ENCODE assay signal across 15 cellular contexts in genomic region chr22:35777335-35777975, GRCh38. TPM values are rescaled to one million over a fixed set of nuclear protein-coding genes. Genes with fewer than 3 reads are reported as not detected.
DNase-seq lines count a peak whose midpoint lies in the region; ATAC-seq, FAIRE-seq and TF ChIP-seq lines count a peak whose summit lies in the region.
"Had no signal": no experiment of that assay in that cellular context is flagged by ENCODE, and none has a peak within 500 bp of the region (broad histone marks: within the 10 kb centered on the region; RNA-seq: fewer than 3 reads in every experiment).

No MANE protein-coding gene starts in this region.

- CTCF ChIA-PET in A549 (lab: Yijun Ruan, JAX) = no interaction called here

- no peaks in the 10 kb centered on the region for H3K9me3 Mint-ChIP-seq in HFFc6
- no peaks in the 10 kb centered on the region for H3K9me3 Mint-ChIP-seq in astrocyte (ENCODE audit: unreplicated experiment)
- H3K9me3 Mint-ChIP-seq: dendritic cell treated with granulocyte-macrophage colony-stimulating factor and Interleukin-4, amounts not matched to agents 40 ng/mL and 50 ng/mL, for 4 days had no signal

- POLR2A ChIA-PET in A549 (lab: Yijun Ruan, JAX) = no interaction called here

- peaks cover 33% of the 10 kb centered on the region; the same call in 2 of the 3 replicates for H3K4me1 ChIP-seq in A549
- H3K4me1 ChIP-seq in astrocyte (ENCODE audit: insufficient read depth, low read length) = peaks cover 22% of the 10 kb centered on the region

- H3K4me3 Mint-ChIP-seq in HFFc6 (peak overlapping the region; percentile 70), astrocyte (ENCODE audit: unreplicated experiment) (no peak overlapping the region)
- H3K4me3 Mint-ChIP-seq: activated CD4-positive, alpha-beta T cell treated with anti-CD3 and anti-CD28 coated beads for 36 hours; dendritic cell treated with granulocyte-macrophage colony-stimulating factor and Interleukin-4, amounts not matched to agents 40 ng/mL and 50 ng/mL, for 4 days had no signal

- H3K9me3 ChIP-seq in A549 (no peaks in the 10 kb centered on the region), astrocyte (ENCODE audit: insufficient read depth, low read depth, low read length) (no peaks in the 10 kb centered on the region)
- H3K9me3 ChIP-seq: transverse colon had no signal

- H3K9ac ChIP-seq in astrocyte (ENCODE audit: low read length) = peak overlapping the region; percentile 46

- WGBS in A549 (ENCODE audit: missing lambda C conversion rate) = 35% methylated on average over 4 of the region's 4 CpGs

- ATAC-seq in A549 (0 out of 6 replicates have a peak, but pooled peaks of 1 of the 2 experiments have one; percentile 31), esophagus mucosa (no peak), GM19463 (IDR thresholded peaks at IDR 0.05; ENCODE audit: unreplicated experiment) (no peak)
- ATAC-seq: activated CD4-positive, alpha-beta T cell treated with anti-CD3 and anti-CD28 coated beads for 36 hours; right cardiac atrium had no signal

- no peak for TF ChIP-seq POLR2A in A549 (IDR thresholded peaks at IDR 0.05; ENCODE audit: low read length)

- peak overlapping the region; percentile 7 to 69; a peak in 3 of 6 replicates for H3K27ac ChIP-seq in A549
- peak overlapping the region; percentile 60 for H3K27ac ChIP-seq in astrocyte (ENCODE audit: low read depth, low read length)
- H3K27ac ChIP-seq: transverse colon had no signal

- no peak for DNase-seq in A549 (ENCODE audit: low read depth in 1 of 2, low spot score in 1 of 2)
- peak; percentile 61 for DNase-seq in HFFc6
- DNase-seq in astrocyte (ENCODE audit: low read depth) = peak; percentile 89
- DNase-seq in hepatic stellate cell (ENCODE audit: low spot score) = peak; percentile 41
- no peak for DNase-seq in activated T-cell treated with anti-CD3 and anti-CD28 coated beads, Interleukin-2, amount 50 U/mL, for 48 hours
- DNase-seq in HT-29 (ENCODE audit: low spot score) = no peak
- DNase-seq: activated CD4-positive, alpha-beta T cell treated with anti-CD3 and anti-CD28 coated beads for 36 hours; NCI-H1092 treated with DMSO at 0.1 percent for 48 hours; NCI-H774; right cardiac atrium; transverse colon had no signal

- peaks cover 18% of the 10 kb centered on the region for H3K36me3 ChIP-seq in astrocyte (ENCODE audit: insufficient read depth, low read length)
- H3K36me3 ChIP-seq: transverse colon had no signal

- TF ChIP-seq EP300 in A549 (IDR thresholded peaks at IDR 0.05) = no peak

- H2AFZ ChIP-seq in astrocyte (ENCODE audit: low read depth, low read length) = no peak overlapping the region

- TF ChIP-seq RAD21 in A549 (conservative IDR thresholded peaks at IDR 0.05 in 1 of 2, IDR thresholded peaks at IDR 0.05 in 1 of 2) = no peak

- peaks cover 66% of the 10 kb centered on the region for H3K4me1 Mint-ChIP-seq in HFFc6 (ENCODE audit: low read depth)
- peaks cover 33% of the 10 kb centered on the region for H3K4me1 Mint-ChIP-seq in astrocyte (ENCODE audit: low read depth, unreplicated experiment)
- H3K4me1 Mint-ChIP-seq: activated CD4-positive, alpha-beta T cell treated with anti-CD3 and anti-CD28 coated beads for 36 hours had no signal

- H3K4me3 ChIP-seq in A549 (no peak overlapping the region), astrocyte (ENCODE audit: insufficient read depth, low read depth, low read length) (peak overlapping the region; percentile 4)
- H3K4me3 ChIP-seq: transverse colon had no signal

- H3K27ac Mint-ChIP-seq in HFFc6 = peak overlapping the region; percentile 92
- H3K27ac Mint-ChIP-seq in astrocyte (ENCODE audit: unreplicated experiment) = peak overlapping the region; percentile 53
- H3K27ac Mint-ChIP-seq: activated CD4-positive, alpha-beta T cell treated with anti-CD3 and anti-CD28 coated beads for 36 hours; dendritic cell treated with granulocyte-macrophage colony-stimulating factor and Interleukin-4, amounts not matched to agents 40 ng/mL and 50 ng/mL, for 4 days had no signal

- FAIRE-seq in A549 (lab: Jason Lieb, UNC) (no peak), astrocyte (lab: Jason Lieb, UNC) (peak; percentile 97)

- H3K27me3 Mint-ChIP-seq in HFFc6 (ENCODE audit: insufficient read depth) = no peaks in the 10 kb centered on the region
- H3K27me3 Mint-ChIP-seq in astrocyte (ENCODE audit: low read depth, unreplicated experiment) = no peaks in the 10 kb centered on the region
- H3K27me3 Mint-ChIP-seq: activated CD4-positive, alpha-beta T cell treated with anti-CD3 and anti-CD28 coated beads for 36 hours; dendritic cell treated with granulocyte-macrophage colony-stimulating factor and Interleukin-4, amounts not matched to agents 40 ng/mL and 50 ng/mL, for 4 days had no signal

- H3K36me3 Mint-ChIP-seq in HFFc6 (ENCODE audit: low read depth) = peaks cover 28% of the 10 kb centered on the region
- H3K36me3 Mint-ChIP-seq in astrocyte (ENCODE audit: low read depth, unreplicated experiment) = peaks cover 5% of the 10 kb centered on the region

- no peak for TF ChIP-seq CTCF in A549 (IDR thresholded peaks at IDR 0.05)
- TF ChIP-seq CTCF in HFFc6 (IDR thresholded peaks at IDR 0.05) = no peak
- TF ChIP-seq CTCF in astrocyte (IDR thresholded peaks at IDR 0.05; ENCODE audit: insufficient read depth, low read depth, low read length) = no peak

- peaks cover 35% of the 10 kb centered on the region for H4K20me1 ChIP-seq in astrocyte (ENCODE audit: insufficient read depth, low read length)

- H3K27me3 ChIP-seq in astrocyte (ENCODE audit: insufficient read depth, low read length) = no peaks in the 10 kb centered on the region
- H3K27me3 ChIP-seq: transverse colon had no signal

- H3K79me2 ChIP-seq in astrocyte (ENCODE audit: insufficient read depth, low read length) = peaks cover 73% of the 10 kb centered on the region

- H3K4me2 ChIP-seq in A549 (peak overlapping the region; percentile 46), astrocyte (ENCODE audit: low read length) (peak overlapping the region; percentile 79)

TF ChIP-seq in A549, 52 proteins besides CTCF, POLR2A, EP300 and RAD21:
- TF ChIP-seq RCOR1 (IDR thresholded peaks at IDR 0.05; ENCODE audit: low read depth, low read length) (no peak), TP53 (CRISPR knock-in tag; IDR thresholded peaks at IDR 0.05) (no peak), RNF2 (IDR thresholded peaks at IDR 0.05; ENCODE audit: borderline replicate concordance, low read depth) (no peak), PHF8 (IDR thresholded peaks at IDR 0.05; ENCODE audit: borderline replicate concordance, low read depth) (no peak), MAX (IDR thresholded peaks at IDR 0.05) (no peak), BHLHE40 (IDR thresholded peaks at IDR 0.05; ENCODE audit: low read depth, low read length) (no peak), HOXB13 (CRISPR knock-in tag; IDR thresholded peaks at IDR 0.05; ENCODE audit: low read depth) (no peak), HOXB5 (CRISPR knock-in tag; IDR thresholded peaks at IDR 0.05) (no peak), CBX2 (IDR thresholded peaks at IDR 0.05; ENCODE audit: borderline replicate concordance, low read depth) (no peak), POLR2AphosphoS2 (conservative IDR thresholded peaks at IDR 0.05; ENCODE audit: low read length) (no peak), FOXS1 (CRISPR knock-in tag; IDR thresholded peaks at IDR 0.05) (no peak), RFX5 (IDR thresholded peaks at IDR 0.05) (no peak), RARB (CRISPR knock-in tag; IDR thresholded peaks at IDR 0.05) (no peak)

RNA-seq across cellular contexts. Expression of gene APOL5, which starts 59.8 kb away (rescaled TPM):
- not detected in 2 replicates for polyA plus RNA-seq in A549 (2011; rRNA removed)
- not detected in 2 replicates for polyA plus RNA-seq in A549 (2012; cell fraction: cytosol; rRNA removed)
- not detected in 2 replicates for polyA plus RNA-seq in A549 (2012; cell fraction: nucleus; rRNA removed)
- not detected in 3 replicates for polyA plus RNA-seq in A549 (2017; fragmentation: RNase III; extraction: RNeasy Plus Mini Kit Qiagen cat#74134 plus additional on column Dnase treatment)
- not detected in 2 replicates for polyA minus RNA-seq in A549 (2011; rRNA and poly(A)+ RNA removed)
- not detected for total RNA-seq in HFFc6 (2021; fragmentation: NEBNext Ultra II Directional; extraction: Animal tissue kit (Norgen Biotek cat#: 25700))
- total RNA-seq in astrocyte = not detected in 2 replicates
- not detected for total RNA-seq in esophagus mucosa
- total RNA-seq in HT-29 (2014; rRNA removed; shearing (Covaris generic)) = not detected in 2 replicates
- total RNA-seq: activated CD4-positive, alpha-beta T cell treated with anti-CD3 and anti-CD28 coated beads for 36 hours; mononuclear cell; right cardiac atrium; transverse colon had no signal

Comparison
In these comparisons a context has a peak if more than half of its experiments do, and no peak if none do; other contexts are left out.
1. DNase-seq: peak in HFFc6 (single experiment), astrocyte (single experiment) and hepatic stellate cell (single experiment); none in A549 (0 of 2), activated T-cell treated with anti-CD3 and anti-CD28 coated beads, Interleukin-2, amount 50 U/mL, for 48 hours (0 of 2) and HT-29 (single experiment).